Comparison of ENCODE assay signal across 9 cellular contexts in the genomic region with DNA sequence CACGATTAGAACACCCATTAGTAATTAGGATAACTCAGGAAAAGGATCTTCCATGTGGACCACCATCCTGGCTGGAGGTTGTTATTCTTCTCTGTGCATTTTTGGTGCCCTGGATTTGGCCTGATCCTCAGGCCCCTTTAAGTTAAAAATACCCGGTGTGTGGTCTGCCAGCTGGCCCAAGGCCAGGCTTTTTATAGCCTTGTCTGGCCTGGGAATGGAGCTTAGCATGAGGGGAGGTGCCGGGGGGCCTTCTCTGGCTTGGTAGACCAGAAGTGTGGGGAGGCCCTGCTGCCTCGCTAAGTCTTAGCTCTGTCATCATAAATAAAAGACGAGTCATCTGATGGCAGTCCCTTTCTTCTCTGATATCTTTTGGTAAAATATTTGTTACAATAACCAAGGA.
DNase-seq lines count a peak whose midpoint lies in the region; ATAC-seq, FAIRE-seq and TF ChIP-seq lines count a peak whose summit lies in the region.
"Had no signal": no experiment of that assay in that cellular context is flagged by ENCODE, and none has a peak within 500 bp of the region (broad histone marks: within the 10 kb centered on the region; RNA-seq: fewer than 3 reads in every experiment).

No MANE protein-coding gene starts in this region.

- intact Hi-C loops in kidney (cut with DNase I), result no loop called here

- no peak overlapping the region for H3K27ac Mint-ChIP-seq in neural progenitor cell

- FAIRE-seq in kidney (lab: Jason Lieb, UNC), result no peak

- TF ChIP-seq CTCF in neural progenitor cell (IDR thresholded peaks at IDR 0.05) (no peak), kidney (IDR thresholded peaks at IDR 0.05; ENCODE audit: borderline replicate concordance, extremely low read depth, insufficient read depth) (no peak)

- H3K9me3 Mint-ChIP-seq in neural progenitor cell, result no peaks in the 10 kb centered on the region

- no peak overlapping the region for H3K4me2 ChIP-seq in neural progenitor cell
- H3K4me2 ChIP-seq: KMS-11 had no signal

- H3K4me3 Mint-ChIP-seq in neural progenitor cell, result no peak overlapping the region

- no peaks in the 10 kb centered on the region for H3K9me3 ChIP-seq in neural progenitor cell (ENCODE audit: low read depth)
- H3K9me3 ChIP-seq in kidney (ENCODE audit: control insufficient read depth in 1 of 2, low read length in 2 of 2), result no peaks in the 10 kb centered on the region

- H3K27ac ChIP-seq in neural progenitor cell (no peak overlapping the region), kidney (ENCODE audit: low read depth in 2 of 2, low read length in 2 of 2) (peak overlapping the region in 1 of 2 donors; percentile 1)
- H3K27ac ChIP-seq: KMS-11 had no signal

- no peak for ATAC-seq in GM19455 (IDR thresholded peaks at IDR 0.05; ENCODE audit: unreplicated experiment)

- H3K4me1 ChIP-seq in neural progenitor cell (peaks cover 44% of the 10 kb centered on the region), kidney (ENCODE audit: control insufficient read depth in 1 of 2, insufficient read depth in 1 of 2, low read depth in 1 of 2, low read length in 2 of 2) (peaks cover 29 to 47% of the 10 kb centered on the region in 2 donors)

- H3F3A ChIP-seq in neural progenitor cell (ENCODE audit: low read depth), result no peaks in the 10 kb centered on the region

- no peaks in the 10 kb centered on the region for H3K27me3 Mint-ChIP-seq in neural progenitor cell (ENCODE audit: insufficient read depth, low read depth)

- H3K27me3 ChIP-seq in neural progenitor cell, result no peaks in the 10 kb centered on the region

- H4K20me1 ChIP-seq in neural progenitor cell (ENCODE audit: low read depth), result peaks cover 87% of the 10 kb centered on the region

- peaks cover 68% of the 10 kb centered on the region for H3K4me1 Mint-ChIP-seq in neural progenitor cell

- H3K4me3 ChIP-seq in neural progenitor cell, result no peak overlapping the region
- no peak overlapping the region for H3K4me3 ChIP-seq in kidney (ENCODE audit: low read length in 2 of 2)

- no peak overlapping the region for H3K9ac ChIP-seq in neural progenitor cell
- H3K9ac ChIP-seq in kidney (ENCODE audit: low read length in 2 of 2), result no peak overlapping the region
- H3K9ac ChIP-seq: KMS-11 had no signal

- no peak overlapping the region for H2AFZ ChIP-seq in neural progenitor cell (replicated peaks)

- H3K36me3 ChIP-seq in neural progenitor cell (no peaks in the 10 kb centered on the region), kidney (ENCODE audit: control insufficient read depth in 1 of 2, insufficient read depth in 2 of 2, low read length in 2 of 2) (no peaks in the 10 kb centered on the region)

- DNase-seq in EH (ENCODE audit: low read depth) (peak; percentile 79), NCI-H2029 treated with DMSO at 0.1 percent for 48 hours (lab: John Stamatoyannopoulos, UW) (peak; percentile 15), cerebellum (ENCODE audit: low spot score) (peak; percentile 62), neural progenitor cell (ENCODE audit: low spot score) (peak; percentile 38), NCI-H2107 treated with DMSO at 0.1 percent for 48 hours (lab: John Stamatoyannopoulos, UW; ENCODE audit: unreplicated experiment) (no peak), NCI-H128 (lab: John Stamatoyannopoulos, UW; ENCODE audit: unreplicated experiment) (no peak), kidney (no peak)

- peaks cover 21% of the 10 kb centered on the region for H3K36me3 Mint-ChIP-seq in neural progenitor cell

- peaks cover 100% of the 10 kb centered on the region for H3K79me2 ChIP-seq in neural progenitor cell (ENCODE audit: low read depth)

Comparison
In these comparisons a context has a peak if more than half of its experiments do, and no peak if none do; other contexts are left out.
1. DNase-seq: peak in EH (single experiment), NCI-H2029 treated with DMSO at 0.1 percent for 48 hours (single experiment), cerebellum (single experiment) and neural progenitor cell (single experiment); none in NCI-H2107 treated with DMSO at 0.1 percent for 48 hours (single experiment), NCI-H128 (single experiment) and kidney (single experiment).